ENCODE assay signal across 1 cellular context in genomic region chr3:72338082-72338941, GRCh38.
TF ChIP-seq lines count a peak whose summit lies in the region.

No MANE protein-coding gene starts in this region.

TF ChIP-seq in H1, 55 proteins besides CTCF, POLR2A, EP300 and RAD21 (continued from another document):
- TF ChIP-seq CHD7 (IDR thresholded peaks at IDR 0.05; ENCODE audit: insufficient replicate concordance, low read length) (no peak), TAF7 (optimal IDR thresholded peaks at IDR 0.05; ENCODE audit: borderline replicate concordance, low read depth, low read length) (no peak), RFX5 (IDR thresholded peaks at IDR 0.05; ENCODE audit: borderline replicate concordance, low read depth, low read length) (no peak), SP2 (IDR thresholded peaks at IDR 0.05; ENCODE audit: low read length) (no peak), MAX (IDR thresholded peaks at IDR 0.05) (no peak), RNF2 (IDR thresholded peaks at IDR 0.05; ENCODE audit: borderline replicate concordance, low read depth, low read length, missing control alignments, poor library complexity, severe bottlenecking) (no peak), TCF12 (IDR thresholded peaks at IDR 0.05; ENCODE audit: low read depth, low read length) (no peak), KDM5A (IDR thresholded peaks at IDR 0.05; ENCODE audit: low read length) (no peak), NRF1 (IDR thresholded peaks at IDR 0.05; ENCODE audit: low read depth, low read length) (no peak), TBP (IDR thresholded peaks at IDR 0.05; ENCODE audit: low read depth, low read length) (no peak), SP4 (IDR thresholded peaks at IDR 0.05; ENCODE audit: low read length) (no peak)
